12 cellular contexts compared by ENCODE assay signal in genomic region chr17:18921485-18921884, GRCh38. TPM values are rescaled to one million over a fixed set of nuclear protein-coding genes. Genes with fewer than 3 reads are reported as not detected.
DNase-seq lines count a peak whose midpoint lies in the region; ATAC-seq, FAIRE-seq and TF ChIP-seq lines count a peak whose summit lies in the region.
"Had no signal": no experiment of that assay in that cellular context is flagged by ENCODE, and none has a peak within 500 bp of the region (broad histone marks: within the 10 kb centered on the region; RNA-seq: fewer than 3 reads in every experiment).

No MANE protein-coding gene starts in this region.

- no peak overlapping the region for H3K4me3 ChIP-seq in endothelial cell of umbilical vein (replicated peaks in 1 of 3; ENCODE audit: insufficient read depth in 1 of 3, low read depth in 1 of 3, low read length in 3 of 3)

- peaks cover 22% of the 10 kb centered on the region for H3K36me3 Mint-ChIP-seq in activated T-cell treated with anti-CD3 and anti-CD28 coated beads, Interleukin-2, amount 50 U/mL, for 4 hours (ENCODE audit: insufficient read depth)

- no peak for FAIRE-seq in endothelial cell of umbilical vein (lab: Jason Lieb, UNC)

- intact Hi-C loops in endothelial cell of umbilical vein (cut with micrococcal nuclease): no loop called here

- TF ChIP-seq CTCF in endothelial cell of umbilical vein (IDR thresholded peaks at IDR 0.05; ENCODE audit: extremely low read depth in 1 of 2, insufficient read depth in 1 of 2, low read depth in 1 of 2, low read length in 2 of 2): no peak

- H3K27me3 ChIP-seq in endothelial cell of umbilical vein (ENCODE audit: control insufficient read depth in 2 of 2, insufficient read depth in 2 of 2, low read length in 2 of 2): no peaks in the 10 kb centered on the region

- peak overlapping the region in 1 of 2 donors; percentile 75 for H3K27ac Mint-ChIP-seq in stimulated activated naive CD8-positive, alpha-beta T cell treated with anti-CD3 and anti-CD28 coated beads, Interleukin-15, amount 100 ng/mL, for 72 hours

- H3K4me1 ChIP-seq in endothelial cell of umbilical vein (ENCODE audit: control insufficient read depth, extremely low read depth, insufficient read depth, low read length): peaks cover 15% of the 10 kb centered on the region

- no peaks in the 10 kb centered on the region for H3K9me1 ChIP-seq in endothelial cell of umbilical vein (replicated peaks; ENCODE audit: control insufficient read depth, extremely low read depth, insufficient read depth, low read length)

- no peaks in the 10 kb centered on the region for H3K36me3 ChIP-seq in endothelial cell of umbilical vein (ENCODE audit: control insufficient read depth in 2 of 2, extremely low read depth in 1 of 2, insufficient read depth in 2 of 2, low read length in 2 of 2)

- no peak for ATAC-seq in activated T-cell treated with anti-CD3 and anti-CD28 coated beads, Interleukin-2, amount 50 U/mL, for 4 hours
- ATAC-seq in stimulated activated naive CD8-positive, alpha-beta T cell treated with anti-CD3 and anti-CD28 coated beads, Interleukin-15, amount 100 ng/mL, for 72 hours: no peak
- no peak for ATAC-seq in HG02623 (IDR thresholded peaks at IDR 0.05; ENCODE audit: unreplicated experiment)
- no peak for ATAC-seq in left lobe of liver

- no peak for DNase-seq in activated T-cell treated with anti-CD3 and anti-CD28 coated beads, Interleukin-2, amount 50 U/mL, for 4 hours
- DNase-seq in activated T-cell treated with anti-CD3 and anti-CD28 coated beads for 4 hours: no peak
- peak; percentile 14 for DNase-seq in NAMALWA (ENCODE audit: low spot score)
- DNase-seq in endothelial cell of umbilical vein (ENCODE audit: low read depth, low spot score): no peak
- no peak for DNase-seq in stimulated activated naive CD8-positive, alpha-beta T cell treated with anti-CD3 and anti-CD28 coated beads, Interleukin-15, amount 100 ng/mL, for 72 hours
- DNase-seq in SIG-M5 (lab: John Stamatoyannopoulos, UW): no peak
- DNase-seq in left lobe of liver (ENCODE audit: low spot score): no peak
- DNase-seq: effector memory CD8-positive, alpha-beta T cell; NCI-H1930 had no signal

- no peak overlapping the region for H3K9ac ChIP-seq in endothelial cell of umbilical vein (replicated peaks; ENCODE audit: extremely low read depth, insufficient read depth, low read length)

- H3K4me1 Mint-ChIP-seq in activated T-cell treated with anti-CD3 and anti-CD28 coated beads, Interleukin-2, amount 50 U/mL, for 4 hours (ENCODE audit: low read depth): peaks cover 58% of the 10 kb centered on the region
- peaks cover 74% of the 10 kb centered on the region for H3K4me1 Mint-ChIP-seq in stimulated activated naive CD8-positive, alpha-beta T cell treated with anti-CD3 and anti-CD28 coated beads, Interleukin-15, amount 100 ng/mL, for 72 hours

- dilution Hi-C loops in endothelial cell of umbilical vein (cut with MboI; ENCODE audit: extremely low pct_ligation_motif_present, low sequenced_read_pairs): no loop called here

- no peaks in the 10 kb centered on the region for H4K20me1 ChIP-seq in endothelial cell of umbilical vein (replicated peaks; ENCODE audit: control insufficient read depth, extremely low read depth, insufficient read depth, low read length)

- POLR2A ChIA-PET in endothelial cell of umbilical vein (lab: Charles Lee): no interaction called here

- no TSS peak for BruUV-seq in endothelial cell of umbilical vein (replicated peaks; lab: Mats Ljungman, UMichigan)

- H2AFZ ChIP-seq in endothelial cell of umbilical vein (ENCODE audit: low read depth, low read length): no peak overlapping the region

- peaks cover 2% of the 10 kb centered on the region for H3K79me2 ChIP-seq in endothelial cell of umbilical vein (ENCODE audit: control insufficient read depth, insufficient read depth, low read length)

- TF ChIP-seq POLR2A in endothelial cell of umbilical vein (IDR thresholded peaks at IDR 0.05; ENCODE audit: low read depth, low read length): no peak

- H3K27me3 Mint-ChIP-seq in activated T-cell treated with anti-CD3 and anti-CD28 coated beads, Interleukin-2, amount 50 U/mL, for 4 hours (ENCODE audit: low read depth): no peaks in the 10 kb centered on the region
- no peaks in the 10 kb centered on the region for H3K27me3 Mint-ChIP-seq in stimulated activated naive CD8-positive, alpha-beta T cell treated with anti-CD3 and anti-CD28 coated beads, Interleukin-15, amount 100 ng/mL, for 72 hours
- H3K27me3 Mint-ChIP-seq: effector memory CD8-positive, alpha-beta T cell had no signal

- H3K4me2 ChIP-seq in endothelial cell of umbilical vein (ENCODE audit: insufficient read depth, low read length): peak overlapping the region; percentile 23

- no peak overlapping the region for H3K27ac ChIP-seq in endothelial cell of umbilical vein (ENCODE audit: insufficient read depth, low read depth, low read length)

- CTCF ChIA-PET in endothelial cell of umbilical vein (lab: Charles Lee): no interaction called here

- H3K9me3 ChIP-seq in endothelial cell of umbilical vein (replicated peaks; ENCODE audit: control insufficient read depth, insufficient read depth, low read length): no peaks in the 10 kb centered on the region

- no peaks in the 10 kb centered on the region for H3K9me3 Mint-ChIP-seq in activated T-cell treated with anti-CD3 and anti-CD28 coated beads, Interleukin-2, amount 50 U/mL, for 4 hours
- H3K9me3 Mint-ChIP-seq in stimulated activated naive CD8-positive, alpha-beta T cell treated with anti-CD3 and anti-CD28 coated beads, Interleukin-15, amount 100 ng/mL, for 72 hours: no peaks in the 10 kb centered on the region
- H3K9me3 Mint-ChIP-seq: effector memory CD8-positive, alpha-beta T cell had no signal

- peak overlapping the region; percentile 25 for H3K4me3 Mint-ChIP-seq in activated T-cell treated with anti-CD3 and anti-CD28 coated beads, Interleukin-2, amount 50 U/mL, for 4 hours
- H3K4me3 Mint-ChIP-seq in stimulated activated naive CD8-positive, alpha-beta T cell treated with anti-CD3 and anti-CD28 coated beads, Interleukin-15, amount 100 ng/mL, for 72 hours: peak overlapping the region; percentile 62 to 65

TF ChIP-seq in endothelial cell of umbilical vein, 7 proteins besides CTCF, POLR2A, EP300 and RAD21:
- TF ChIP-seq MYC (IDR thresholded peaks at IDR 0.05; ENCODE audit: low read depth, low read length) (no peak), POLR2AphosphoS5 (IDR thresholded peaks at IDR 0.05; ENCODE audit: insufficient read depth, low read depth, low read length) (no peak), GATA2 (IDR thresholded peaks at IDR 0.05; ENCODE audit: insufficient read depth, insufficient read length, low read depth, low read length) (no peak), JUN (IDR thresholded peaks at IDR 0.05; ENCODE audit: borderline replicate concordance, insufficient read depth, insufficient read length, low read depth) (no peak), EZH2 (IDR thresholded peaks at IDR 0.05; ENCODE audit: borderline replicate concordance, low read depth, low read length, severe bottlenecking) (no peak), FOS (IDR thresholded peaks at IDR 0.05; ENCODE audit: borderline replicate concordance, insufficient read depth, low read length) (no peak)
- TF ChIP-seq, protein P1, sequence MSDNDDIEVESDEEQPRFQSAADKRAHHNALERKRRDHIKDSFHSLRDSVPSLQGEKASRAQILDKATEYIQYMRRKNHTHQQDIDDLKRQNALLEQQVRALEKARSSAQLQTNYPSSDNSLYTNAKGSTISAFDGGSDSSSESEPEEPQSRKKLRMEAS (IDR thresholded peaks at IDR 0.05; ENCODE audit: insufficient read depth, insufficient read length): no peak
TF ChIP-seq in endothelial cell of umbilical vein: peak in this region for 0.

RNA-seq across cellular contexts. Expression of gene SLC5A10, which starts 30.5 kb away (rescaled TPM):
- total RNA-seq in activated T-cell treated with anti-CD3 and anti-CD28 coated beads, Interleukin-2, amount 50 U/mL, for 4 hours: not detected
- not detected in 2 replicates for total RNA-seq in endothelial cell of umbilical vein
- not detected in 2 replicates for polyA plus RNA-seq in endothelial cell of umbilical vein
- polyA plus RNA-seq in endothelial cell of umbilical vein (2011; cell fraction: cytosol; rRNA removed): 0.01 TPM in 1 of 2 replicates, not detected in the other
- polyA plus RNA-seq in endothelial cell of umbilical vein (2011; cell fraction: nucleus; rRNA removed): not detected in 2 replicates
- 0.71 and 0.72 TPM in 2 replicates for polyA plus RNA-seq in endothelial cell of umbilical vein (2012)
- polyA minus RNA-seq in endothelial cell of umbilical vein: not detected in 2 replicates
- not detected for polyA minus RNA-seq in endothelial cell of umbilical vein (2011; cell fraction: cytosol; rRNA and poly(A)+ RNA removed)
- polyA minus RNA-seq in endothelial cell of umbilical vein (2011; cell fraction: nucleus; rRNA and poly(A)+ RNA removed): not detected in 2 replicates
- not detected for total RNA-seq in left lobe of liver
- total RNA-seq: HT1080 had no signal
- polyA plus RNA-seq: AG04450 had no signal
